12 cellular contexts compared by ENCODE assay signal in genomic region chr14:22802860-22803562, GRCh38. TPM values are rescaled to one million over a fixed set of nuclear protein-coding genes. Genes with fewer than 3 reads are reported as not detected.
DNase-seq lines count a peak whose midpoint lies in the region; ATAC-seq and TF ChIP-seq lines count a peak whose summit lies in the region.
"Had no signal": no experiment of that assay in that cellular context is flagged by ENCODE, and none has a peak within 500 bp of the region (broad histone marks: within the 10 kb centered on the region; RNA-seq: fewer than 3 reads in every experiment).

No MANE protein-coding gene starts in this region.

- no peaks in the 10 kb centered on the region for H3K27me3 Mint-ChIP-seq in Caco-2 (ENCODE audit: insufficient read depth, unreplicated experiment)
- H3K27me3 Mint-ChIP-seq in IgD-negative memory B cell = peaks cover 2% of the 10 kb centered on the region

- H3K4me3 ChIP-seq in Caco-2 (ENCODE audit: low read depth, low read length) = no peak overlapping the region
- H3K4me3 ChIP-seq: thoracic aorta had no signal

- peaks cover 67% of the 10 kb centered on the region for H3K4me1 ChIP-seq in Caco-2

- H3K36me3 ChIP-seq in Caco-2 (ENCODE audit: control insufficient read depth, insufficient read depth, low read length) = no peaks in the 10 kb centered on the region; the same call in 1 of the 2 replicates
- H3K36me3 ChIP-seq: thoracic aorta had no signal

- peak overlapping the region; percentile 62 for H3K27ac Mint-ChIP-seq in Caco-2 (ENCODE audit: unreplicated experiment)
- peak overlapping the region; percentile 59 to 93 (median 68) for H3K27ac Mint-ChIP-seq in IgD-negative memory B cell
- H3K27ac Mint-ChIP-seq: activated naive CD8-positive, alpha-beta T cell treated with anti-CD3 and anti-CD28 coated beads, Interleukin-2, amount 10 ng/mL, durations not matched to agents 7 days and 5 days had no signal

- H3K9me3 ChIP-seq in Caco-2 = no peaks in the 10 kb centered on the region
- H3K9me3 ChIP-seq: thoracic aorta had no signal

- H3K9me3 Mint-ChIP-seq in Caco-2 (ENCODE audit: unreplicated experiment) (no peaks in the 10 kb centered on the region), IgD-negative memory B cell (peaks cover 0 to 3% (median 2%) of the 10 kb centered on the region in 3 donors)
- H3K9me3 Mint-ChIP-seq: activated naive CD8-positive, alpha-beta T cell treated with anti-CD3 and anti-CD28 coated beads, Interleukin-2, amount 10 ng/mL, durations not matched to agents 7 days and 5 days had no signal

- BruUV-seq in Caco-2 (replicated peaks; lab: Mats Ljungman, UMichigan) = no TSS peak

- POLR2A ChIA-PET in Caco-2 (lab: Charles Lee) = no interaction called here

- H3K36me3 Mint-ChIP-seq in Caco-2 (ENCODE audit: insufficient read depth, unreplicated experiment) = peaks cover 94% of the 10 kb centered on the region
- H3K36me3 Mint-ChIP-seq in IgD-negative memory B cell = peaks cover 9% of the 10 kb centered on the region
- H3K36me3 Mint-ChIP-seq: activated naive CD8-positive, alpha-beta T cell treated with anti-CD3 and anti-CD28 coated beads, Interleukin-2, amount 10 ng/mL, durations not matched to agents 7 days and 5 days had no signal

- DNase-seq in Caco-2 (no peak), NCI-H2171 (lab: John Stamatoyannopoulos, UW) (no peak), NK-92 (lab: John Stamatoyannopoulos, UW; ENCODE audit: unreplicated experiment) (no peak), DMS153 (lab: John Stamatoyannopoulos, UW) (no peak)
- DNase-seq in activated CD8-positive, alpha-beta memory T cell treated with anti-CD3 and anti-CD28 coated beads, Interleukin-2, amount 50 U/mL, for 4 hours = no peak
- DNase-seq: activated naive CD8-positive, alpha-beta T cell treated with anti-CD3 and anti-CD28 coated beads, Interleukin-2, amount 10 ng/mL, durations not matched to agents 7 days and 5 days; caudate nucleus; OCI-M1 had no signal

- H3K4me3 Mint-ChIP-seq in Caco-2 (ENCODE audit: unreplicated experiment) (no peak overlapping the region), IgD-negative memory B cell (peak overlapping the region; percentile 52 to 95 (median 65))
- H3K4me3 Mint-ChIP-seq: activated naive CD8-positive, alpha-beta T cell treated with anti-CD3 and anti-CD28 coated beads, Interleukin-2, amount 10 ng/mL, durations not matched to agents 7 days and 5 days had no signal

- ATAC-seq in GM19324 (IDR thresholded peaks at IDR 0.05; ENCODE audit: low FRiP score, unreplicated experiment) (peak; percentile 51), HG02763 (IDR thresholded peaks at IDR 0.05; ENCODE audit: unreplicated experiment) (peak; percentile 55)

- no peaks in the 10 kb centered on the region for H3K27me3 ChIP-seq in Caco-2 (replicated peaks; ENCODE audit: control insufficient read depth, insufficient read depth, low read length)

- CTCF ChIA-PET in Caco-2 (lab: Charles Lee) = no interaction called here

- H3K4me1 Mint-ChIP-seq in Caco-2 (ENCODE audit: low read depth, unreplicated experiment) (peaks cover 73% of the 10 kb centered on the region), IgD-negative memory B cell (peaks cover 35 to 58% (median 55%) of the 10 kb centered on the region in 3 donors)
- H3K4me1 Mint-ChIP-seq: activated naive CD8-positive, alpha-beta T cell treated with anti-CD3 and anti-CD28 coated beads, Interleukin-2, amount 10 ng/mL, durations not matched to agents 7 days and 5 days had no signal

- TF ChIP-seq CTCF in Caco-2 (IDR thresholded peaks at IDR 0.05; ENCODE audit: insufficient read depth in 1 of 2, low read depth in 1 of 2, low read length in 1 of 2, severe bottlenecking in 1 of 2, unreplicated experiment in 1 of 2) = no peak

- intact Hi-C loops in Caco-2 (cut with micrococcal nuclease; ENCODE audit: unreplicated experiment) = no loop called here

RNA-seq across cellular contexts. Expression of gene SLC7A7, which starts 12.2 kb away (rescaled TPM):
- 380 and 443 TPM in 2 replicates for total RNA-seq in Caco-2 (2022)
- polyA plus RNA-seq in IgD-negative memory B cell = 24.0 TPM

RNA-seq across cellular contexts. Expression of gene MRPL52, which starts 26.7 kb away (rescaled TPM):
- 149 TPM in 2 replicates for total RNA-seq in Caco-2 (2022)
- 200 TPM for polyA plus RNA-seq in IgD-negative memory B cell

RNA-seq across cellular contexts. Expression of gene MMP14, which starts 33.4 kb away (rescaled TPM):
- 57.2 and 62.9 TPM in 2 replicates for total RNA-seq in Caco-2 (2022)
- not detected for polyA plus RNA-seq in IgD-negative memory B cell

RNA-seq across cellular contexts. Expression of gene OXA1L, which starts 36.5 kb away (rescaled TPM):
- 110 and 116 TPM in 2 replicates for total RNA-seq in Caco-2 (2022)
- 60.7 TPM for polyA plus RNA-seq in IgD-negative memory B cell
